14 cellular contexts compared by ENCODE assay signal in genomic region chr16:1631931-1632637, GRCh38. TPM values are rescaled to one million over a fixed set of nuclear protein-coding genes. Genes with fewer than 3 reads are reported as not detected.
A peak's percentile ranks its signal among the peaks of the same experiment; 100 is the strongest.
DNase-seq lines count a peak whose midpoint lies in the region; ATAC-seq, FAIRE-seq and TF ChIP-seq lines count a peak whose summit lies in the region.
"Had no signal": no experiment of that assay in that cellular context is flagged by ENCODE, and none has a peak within 500 bp of the region (broad histone marks: within the 10 kb centered on the region; RNA-seq: fewer than 3 reads in every experiment).

No MANE protein-coding gene starts in this region.

- intact Hi-C loops in right cardiac atrium (cut with DNase I) (no loop called here), left ventricle myocardium superior (cut with micrococcal nuclease) (no loop called here), pancreas (cut with DNase I) (no loop called here)

- peak; percentile 17 to 74 for ATAC-seq in right cardiac atrium
- ATAC-seq in left ventricle myocardium superior, result no peak
- peak in 3 of 4 donors; percentile 38 to 67 (median 51) for ATAC-seq in pancreas
- ATAC-seq in GM19467 (IDR thresholded peaks at IDR 0.05; ENCODE audit: unreplicated experiment), result no peak
- ATAC-seq: HepG2 had no signal

- 77% methylated on average over 18 of the region's 18 CpGs for WGBS in right cardiac atrium
- 50% methylated on average over 18 of the region's 18 CpGs for WGBS in pancreas, 2 donors

- peak in 1 of 3 donors; percentile 44 for DNase-seq in right cardiac atrium
- no peak for DNase-seq in left ventricle myocardium superior
- DNase-seq in foreskin melanocyte, result peak; percentile 82
- no peak for DNase-seq in pancreas
- DNase-seq in substantia nigra (lab: John Stamatoyannopoulos, UW), result no peak
- DNase-seq in T-helper 1 cell, result no peak
- DNase-seq in DMS79 (lab: John Stamatoyannopoulos, UW), result no peak
- DNase-seq: CD8-positive, alpha-beta memory T cell; DMS53; GOT3; H9 had no signal

- H3K4me3 ChIP-seq in right cardiac atrium (ENCODE audit: low read length) (no peak overlapping the region), pancreas (no peak overlapping the region)

- no peak for FAIRE-seq in pancreas (lab: Jason Lieb, UNC)
- FAIRE-seq: HepG2 had no signal

- H3K9me3 ChIP-seq in right cardiac atrium (ENCODE audit: control insufficient read depth, low read length) (no peaks in the 10 kb centered on the region), pancreas (no peaks in the 10 kb centered on the region)

- H3K27me3 ChIP-seq in right cardiac atrium (ENCODE audit: control insufficient read depth, insufficient read depth), result no peaks in the 10 kb centered on the region
- no peaks in the 10 kb centered on the region for H3K27me3 ChIP-seq in pancreas

- peaks cover 3 to 16% (median 4%) of the 10 kb centered on the region in 3 donors for H3K36me3 ChIP-seq in pancreas

- TF ChIP-seq CTCF in pancreas (IDR thresholded peaks at IDR 0.05), result no peak

- no peaks in the 10 kb centered on the region for H3K4me1 ChIP-seq in right cardiac atrium (ENCODE audit: control insufficient read depth, insufficient read depth, low read length)
- peaks cover 0 to 3% (median 0%) of the 10 kb centered on the region in 3 donors for H3K4me1 ChIP-seq in pancreas

- H3K27ac ChIP-seq in right cardiac atrium (ENCODE audit: low read length), result no peak overlapping the region
- peak overlapping the region in 2 of 4 donors; percentile 2 to 16 for H3K27ac ChIP-seq in pancreas
- peak overlapping the region; percentile 26 for H3K27ac ChIP-seq in substantia nigra (ENCODE audit: low read depth, low read length, poor library complexity, severe bottlenecking)
- H3K27ac ChIP-seq: 22Rv1 had no signal

RNA-seq across cellular contexts. Expression of gene CRAMP1, which starts 19.9 kb away (rescaled TPM):
- total RNA-seq in right cardiac atrium (10 to 100 TPM; 11.0 to 18.4 (median 13.7) TPM), left ventricle myocardium superior (11.3 TPM), pancreas (10 to 100 TPM in 1 of 6 donors, 1 to 10 TPM in 5; 4.6 to 13.8 (median 6.7) TPM)
- polyA plus RNA-seq in right cardiac atrium (7.1 TPM), pancreas (10 to 100 TPM in 1 of 2 donors, 1 to 10 TPM in 1; 9.0 to 16.2 TPM)

RNA-seq across cellular contexts. Expression of gene IFT140, which starts 20.2 kb away (rescaled TPM):
- total RNA-seq in right cardiac atrium (10 to 100 TPM in 3 of 4 donors, 1 to 10 TPM in 1; 9.7 to 14.2 (median 13.0) TPM), left ventricle myocardium superior (7.5 TPM), pancreas (10 to 100 TPM in 5 of 6 donors, 1 to 10 TPM in 1; 7.8 to 20.7 (median 10.4) TPM)
- polyA plus RNA-seq in right cardiac atrium (7.4 TPM), pancreas (10 to 100 TPM; 18.3 to 24.3 TPM)

RNA-seq across cellular contexts. Expression of gene JPT2, which starts 46.0 kb away (rescaled TPM):
- total RNA-seq in right cardiac atrium, result 10 to 100 TPM; 18.5 to 38.3 (median 25.3) TPM
- 11.9 TPM for polyA plus RNA-seq in right cardiac atrium
- total RNA-seq in left ventricle myocardium superior, result 41.6 TPM
- total RNA-seq in pancreas, result 10 to 100 TPM; 21.7 to 49.3 (median 32.4) TPM
- polyA plus RNA-seq in pancreas, result 10 to 100 TPM; 13.5 to 22.2 TPM

Comparison
In these comparisons a context has a peak if more than half of its experiments do, and no peak if none do; other contexts are left out.
1. ATAC-seq: peak in right cardiac atrium (2 of 2) and pancreas (3 of 4); none in left ventricle myocardium superior (single experiment) and GM19467 (single experiment).